Comparison of ENCODE assay signal across 23 cellular contexts in the genomic region with DNA sequence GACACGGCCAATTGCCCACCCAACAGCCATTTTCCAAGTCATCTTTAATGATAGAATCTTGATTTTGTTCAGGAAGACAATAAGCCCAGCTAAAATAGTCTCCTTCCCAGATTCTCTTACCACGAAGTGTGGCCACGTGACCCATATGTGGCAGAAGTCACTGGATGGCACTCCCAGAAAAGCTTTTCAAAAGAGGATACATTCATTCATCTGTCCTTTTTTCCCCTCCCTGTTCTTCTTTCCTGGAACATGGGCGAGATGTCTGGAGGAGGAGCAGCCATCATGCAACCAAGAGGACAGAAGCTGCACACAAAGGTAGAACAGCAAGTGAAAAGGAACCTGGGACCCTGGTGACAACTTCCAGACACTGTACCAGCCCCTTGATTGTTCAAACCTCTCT.
"Had no signal": no experiment of that assay in that cellular context is flagged by ENCODE, and none has a peak within 500 bp of the region (broad histone marks: within the 10 kb centered on the region; RNA-seq: fewer than 3 reads in every experiment).

No MANE protein-coding gene starts in this region.

- H3K4me2 ChIP-seq: SK-N-SH had no signal

- H3K4me3 Mint-ChIP-seq: activated B cell treated with CpG ODN at 0.5 μM for 24 hours; activated CD4-positive, alpha-beta T cell treated with anti-CD3 and anti-CD28 coated beads, Interleukin-2, amount 10 ng/mL, durations not matched to agents 24 days and 14 days; activated naive CD4-positive, alpha-beta T cell treated with anti-CD3 and anti-CD28 coated beads, Interleukin-2, amount 50 U/mL, for 24 hours had no signal

- ATAC-seq: body of pancreas, K562 had no signal

- H3K9me3 ChIP-seq: Peyer's patch had no signal

- H3K36me3 Mint-ChIP-seq: activated naive CD4-positive, alpha-beta T cell treated with anti-CD3 and anti-CD28 coated beads, Interleukin-2, amount 50 U/mL, for 24 hours had no signal

- H3K27me3 Mint-ChIP-seq: activated naive CD4-positive, alpha-beta T cell treated with anti-CD3 and anti-CD28 coated beads, Interleukin-2, amount 50 U/mL, for 24 hours had no signal

- H3K27ac ChIP-seq: body of pancreas, Peyer's patch, RWPE1, SJCRH30 had no signal

- H3K4me3 ChIP-seq: body of pancreas, K562, Peyer's patch, SJCRH30 had no signal

- H3K9me3 Mint-ChIP-seq: activated naive CD4-positive, alpha-beta T cell treated with anti-CD3 and anti-CD28 coated beads, Interleukin-2, amount 50 U/mL, for 24 hours had no signal

- H3K27me3 ChIP-seq: body of pancreas, Peyer's patch, SJCRH30 had no signal

- H3K36me3 ChIP-seq: Peyer's patch, SJCRH30 had no signal

- H3K27ac Mint-ChIP-seq: activated B cell treated with CpG ODN at 0.5 μM for 24 hours; activated CD4-positive, alpha-beta T cell treated with anti-CD3 and anti-CD28 coated beads, Interleukin-2, amount 10 ng/mL, durations not matched to agents 24 days and 14 days; activated naive CD4-positive, alpha-beta T cell treated with anti-CD3 and anti-CD28 coated beads, Interleukin-2, amount 50 U/mL, for 24 hours had no signal

- DNase-seq: activated B cell treated with CpG ODN at 0.5 μM for 24 hours; activated CD4-positive, alpha-beta T cell treated with anti-CD3 and anti-CD28 coated beads for 1 hour; activated CD4-positive, alpha-beta T cell treated with anti-CD3 and anti-CD28 coated beads, Interleukin-2, amount 10 ng/mL, durations not matched to agents 24 days and 14 days; activated CD4-positive, alpha-beta T cell treated with anti-CD3 and anti-CD28 coated beads, Interleukin-2, amount 50 U/mL, for 48 hours; activated naive CD4-positive, alpha-beta T cell; activated T-cell treated with anti-CD3 and anti-CD28 coated beads, Interleukin-2, amount 50 U/mL, for 1 hour; aorta; body of pancreas; central memory CD4-positive, alpha-beta T cell; Karpas-422; NCI-H1048; NCI-H146; NCI-H187 treated with DMSO at 0.1 percent for 48 hours; NCI-H2081 treated with DMSO at 0.1 percent for 48 hours; NCI-H446; NCI-H524; Peyer's patch; Right ventricle myocardium superior; SJCRH30; SK-N-SH had no signal

- H3K4me1 ChIP-seq: SJCRH30 had no signal
